In genomic region chr5:68884893-68885292, GRCh38 we compare ENCODE assay signal across 9 cellular contexts.
DNase-seq lines count a peak whose midpoint lies in the region; ATAC-seq and TF ChIP-seq lines count a peak whose summit lies in the region.
"Had no signal": no experiment of that assay in that cellular context is flagged by ENCODE, and none has a peak within 500 bp of the region (broad histone marks: within the 10 kb centered on the region; RNA-seq: fewer than 3 reads in every experiment).

No MANE protein-coding gene starts in this region.

- H3K27me3 ChIP-seq in GM23248 (replicated peaks; ENCODE audit: insufficient read depth): no peaks in the 10 kb centered on the region
- H3K27me3 ChIP-seq: suprapubic skin had no signal

- no peak overlapping the region for H3K4me2 ChIP-seq in GM23248 (ENCODE audit: unreplicated experiment)

- H3K4me3 ChIP-seq in GM23248: no peak overlapping the region
- H3K4me3 ChIP-seq: suprapubic skin had no signal

- H3K79me2 ChIP-seq in GM23248 (ENCODE audit: insufficient read depth): no peaks in the 10 kb centered on the region

- H3K27ac ChIP-seq in 22Rv1 (no peak overlapping the region), GM23248 (no peak overlapping the region)
- H3K27ac ChIP-seq: suprapubic skin had no signal

- no peaks in the 10 kb centered on the region for H3K4me1 ChIP-seq in GM23248 (ENCODE audit: insufficient read depth)
- H3K4me1 ChIP-seq: suprapubic skin had no signal

- TF ChIP-seq CTCF in 22Rv1 (IDR thresholded peaks at IDR 0.05): peak; percentile 39
- peak; percentile 40; the same call in 2 of the 3 replicates for TF ChIP-seq CTCF in GM12872 (IDR thresholded peaks at IDR 0.05; ENCODE audit: insufficient read depth, low read depth, low read length)

- in situ Hi-C loops in GM23248 (cut with MboI): no loop called here

- H3K9me2 ChIP-seq in GM23248 (ENCODE audit: insufficient read depth): no peaks in the 10 kb centered on the region

- no peak overlapping the region for H2AFZ ChIP-seq in GM23248

- ATAC-seq in GM19455 (IDR thresholded peaks at IDR 0.05; ENCODE audit: unreplicated experiment) (no peak), HG03520 (IDR thresholded peaks at IDR 0.05; ENCODE audit: unreplicated experiment) (no peak)

- DNase-seq in RPMI7951 (ENCODE audit: low read depth) (peak; percentile 37), globus pallidus (ENCODE audit: low spot score) (peak; percentile 74), GM23248 (no peak), mesenteric fat pad (ENCODE audit: low spot score) (no peak)

- no peaks in the 10 kb centered on the region for H3K9me3 ChIP-seq in GM23248 (ENCODE audit: low read depth)
- H3K9me3 ChIP-seq: suprapubic skin had no signal

- H3K9ac ChIP-seq in GM23248: no peak overlapping the region

- H3K36me3 ChIP-seq in GM23248 (ENCODE audit: low read depth): no peaks in the 10 kb centered on the region
- H3K36me3 ChIP-seq: suprapubic skin had no signal

- H4K20me1 ChIP-seq in GM23248 (ENCODE audit: insufficient read depth): no peaks in the 10 kb centered on the region

- no peaks in the 10 kb centered on the region for H3F3A ChIP-seq in GM23248 (ENCODE audit: insufficient read depth)

Comparison
In these comparisons a context has a peak if more than half of its experiments do, and no peak if none do; other contexts are left out.
1. DNase-seq: peak in RPMI7951 (single experiment) and globus pallidus (single experiment); none in GM23248 (single experiment) and mesenteric fat pad (single experiment).